Comparison of ENCODE assay signal across 8 cellular contexts in the genomic region with DNA sequence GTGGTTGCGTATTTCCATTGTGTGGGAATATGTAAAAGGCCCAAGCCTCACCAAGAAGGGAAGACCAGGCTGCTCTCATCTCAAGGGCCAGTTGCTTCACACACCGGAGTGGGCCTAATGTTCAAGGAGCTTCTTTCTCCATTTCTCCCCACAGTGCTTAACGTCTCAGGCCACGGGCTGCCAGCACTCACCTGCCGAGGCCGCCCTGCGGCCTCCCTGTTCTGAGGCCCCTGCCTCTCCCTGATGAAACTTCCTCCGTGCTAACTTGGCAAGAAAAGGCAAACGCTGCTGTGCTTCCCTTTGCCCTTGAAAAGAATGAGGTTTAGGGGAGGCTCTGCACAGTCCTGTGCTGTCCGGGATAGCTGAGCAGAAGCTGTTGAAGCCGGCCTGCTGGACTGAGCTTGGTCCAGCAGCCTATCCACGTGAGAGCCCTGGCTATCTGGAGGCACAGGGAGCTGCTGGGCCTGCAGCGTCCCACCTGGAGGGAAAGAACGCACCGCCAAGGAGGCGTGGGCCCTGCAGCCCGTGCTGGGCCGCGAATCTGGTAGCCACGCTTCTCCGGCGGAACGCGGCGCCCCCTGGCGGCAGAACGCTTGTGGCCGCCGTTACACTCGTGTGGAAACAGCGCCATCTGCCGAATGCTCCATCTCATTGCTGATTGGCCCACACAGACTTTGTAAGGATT.
DNase-seq lines count a peak whose midpoint lies in the region; ATAC-seq, FAIRE-seq and TF ChIP-seq lines count a peak whose summit lies in the region.

No MANE protein-coding gene starts in this region.

- no peak overlapping the region for H3K4ac ChIP-seq in H1 (replicated peaks; ENCODE audit: insufficient read length, low read depth, low read length)

- peaks cover 0 to 4% of the 10 kb centered on the region in 2 experiments; a peak in 1 of 4 replicates for H3K9me3 ChIP-seq in H1 (ENCODE audit: insufficient read depth in 2 of 2, low read depth in 1 of 2, low read length in 1 of 2)

- no peaks in the 10 kb centered on the region for H3K36me3 ChIP-seq in H1 (ENCODE audit: control insufficient read depth in 2 of 4, insufficient read depth in 4 of 4, low read length in 3 of 4)

- no peak overlapping the region for H3K27ac ChIP-seq in H1 (ENCODE audit: low read depth, low read length)

- H2AK5ac ChIP-seq in H1 (ENCODE audit: low read depth, low read length), result no peak overlapping the region

- H3K27me3 ChIP-seq in H1 (replicated peaks in 1 of 4; ENCODE audit: control insufficient read depth in 3 of 4, extremely low read depth in 1 of 4, insufficient read depth in 3 of 4, low read length in 3 of 4), result peaks cover 0 to 5% (median 3%) of the 10 kb centered on the region in 4 experiments; a peak in 3 of 7 replicates

- no peak overlapping the region for H3K4me3 ChIP-seq in AG09309 (ENCODE audit: control insufficient read depth, low read depth, low read length)
- no peak overlapping the region for H3K4me3 ChIP-seq in H1 (ENCODE audit: extremely low read depth in 1 of 4, insufficient read depth in 2 of 4, low read depth in 3 of 4, low read length in 4 of 4)

- no peaks in the 10 kb centered on the region for H3K79me2 ChIP-seq in H1 (ENCODE audit: control insufficient read depth in 1 of 2, insufficient read depth in 2 of 2, low read length in 2 of 2)

- no peaks in the 10 kb centered on the region for H4K20me1 ChIP-seq in H1 (replicated peaks in 1 of 2; ENCODE audit: control insufficient read depth in 1 of 2, insufficient read depth in 2 of 2, low read length in 2 of 2)

- H4K5ac ChIP-seq in H1 (ENCODE audit: insufficient read length, low read depth, low read length), result no peak overlapping the region

- peak; percentile 75 for ATAC-seq in GM19035 (IDR thresholded peaks at IDR 0.05; ENCODE audit: unreplicated experiment)

- no peak overlapping the region for H3K23ac ChIP-seq in H1 (ENCODE audit: insufficient read length)

- TF ChIP-seq EP300 in H1 (IDR thresholded peaks at IDR 0.05; ENCODE audit: borderline replicate concordance in 1 of 2, low read depth in 2 of 2, low read length in 2 of 2), result no peak

- H2AFZ ChIP-seq in H1 (ENCODE audit: low read length), result peak overlapping the region; percentile 99

- TF ChIP-seq RAD21 in H1 (IDR thresholded peaks at IDR 0.05 in 1 of 2, conservative IDR thresholded peaks at IDR 0.05 in 1 of 2; ENCODE audit: low read depth in 2 of 2, low read length in 2 of 2), result peak; percentile 98

- TF ChIP-seq CTCF in AG09309 (IDR thresholded peaks at IDR 0.05; ENCODE audit: control insufficient read depth, insufficient read depth, low read depth, low read length, missing control alignments), result peak; percentile 100
- TF ChIP-seq CTCF in H1 (IDR thresholded peaks at IDR 0.05; ENCODE audit: control extremely low read depth in 1 of 3, insufficient read depth in 1 of 3, low read depth in 1 of 3, low read length in 3 of 3), result peak; percentile 97 to 100 (median 100)

- H2BK12ac ChIP-seq in H1 (ENCODE audit: low read depth, low read length), result no peak overlapping the region; the same call in 1 of the 2 replicates

- 28% methylated on average over 29 of the region's 32 CpGs; no CpG with 5 or more reads in 1 of the 2 experiments for WGBS in H1 (ENCODE audit: extremely low coverage in 1 of 2, insufficient coverage in 1 of 2, insufficient read length in 1 of 2, insufficient replicate concordance in 2 of 2, low coverage in 1 of 2, low lambda C conversion rate in 2 of 2, missing lambda C conversion rate in 1 of 2), 2 experiments

- H3K56ac ChIP-seq in H1 (replicated peaks; ENCODE audit: insufficient read length, low read depth, low read length), result no peak overlapping the region

- no peak overlapping the region for H2BK20ac ChIP-seq in H1 (ENCODE audit: low read length)

- no peak overlapping the region for H3K9ac ChIP-seq in H1 (replicated peaks in 1 of 4; ENCODE audit: extremely low read depth in 1 of 4, low read depth in 3 of 4, low read length in 3 of 4)

- H4K8ac ChIP-seq in H1 (ENCODE audit: extremely low read depth, insufficient read depth, low read length), result no peak overlapping the region

- CTCF ChIA-PET in H1 (lab: Charles Lee; ENCODE audit: partially characterized antibody), result interaction anchor here (0.7 to 10.9 kb wide), 25 partner anchors 9 to 318 kb away, joined by 3 to 402 read pairs (median 6); no protein-coding TSS in a partner anchor

- peaks cover 0 to 1% (median 0%) of the 10 kb centered on the region in 4 experiments; a peak in 2 of 7 replicates for H3K4me1 ChIP-seq in H1 (replicated peaks in 1 of 4; ENCODE audit: control insufficient read depth in 3 of 4, insufficient read depth in 4 of 4, low read length in 3 of 4)

- peak overlapping the region; percentile 40; the same call in 1 of the 2 replicates for H2BK15ac ChIP-seq in H1 (ENCODE audit: low read length)

- no peak overlapping the region for H3K14ac ChIP-seq in H1 (ENCODE audit: insufficient read length)

- H3K4me2 ChIP-seq in H1 (ENCODE audit: insufficient read depth in 1 of 2, low read depth in 2 of 2, low read length in 2 of 2), result peak overlapping the region in 1 of 2 experiments; percentile 9; a peak in 1 of 4 replicates

- FAIRE-seq in H1 (lab: Jason Lieb, UNC), result peak; percentile 81

- H3K23me2 ChIP-seq in H1 (ENCODE audit: low read depth, low read length), result no peaks in the 10 kb centered on the region

- peak; percentile 25 for DNase-seq in AG09309 (ENCODE audit: low read depth)
- peak; percentile 58 for DNase-seq in HPDE6-E6E7 (ENCODE audit: extremely low spot score)
- DNase-seq in NOMO-1 (lab: John Stamatoyannopoulos, UW; ENCODE audit: unreplicated experiment in 2 of 2), result peak; percentile 72 to 82
- peak; percentile 97 for DNase-seq in activated CD8-positive, alpha-beta memory T cell treated with anti-CD3 and anti-CD28 coated beads for 24 hours
- peak; percentile 61 to 98 for DNase-seq in H1 (ENCODE audit: low read depth in 1 of 2, low spot score in 2 of 2)
- DNase-seq in middle frontal gyrus (ENCODE audit: extremely low spot score, low spot score), result peak; percentile 62
- peak; percentile 79 to 80 for DNase-seq in stimulated activated CD8-positive, alpha-beta memory T cell treated with anti-CD3 and anti-CD28 coated beads, Interleukin-2, amount 100 ng/mL, for 48 hours (ENCODE audit: low read depth in 2 of 2)

- no peak overlapping the region for H2BK120ac ChIP-seq in H1 (replicated peaks; ENCODE audit: low read depth, low read length)

- peak overlapping the region; percentile 53 for H3K18ac ChIP-seq in H1 (ENCODE audit: extremely low read depth, low read length)

- no peak overlapping the region for H4K91ac ChIP-seq in H1 (replicated peaks; ENCODE audit: insufficient read length, low read length)

- POLR2A ChIA-PET in H1 (lab: Charles Lee; ENCODE audit: partially characterized antibody), result interaction anchor here (0.6 to 1.7 kb wide), 3 partner anchors 97 to 221 kb away, joined by 3 to 8 read pairs (median 3); no protein-coding TSS in a partner anchor

- H2BK5ac ChIP-seq in H1 (ENCODE audit: low read depth, low read length), result no peak overlapping the region

- no peak for TF ChIP-seq POLR2A in H1 (IDR thresholded peaks at IDR 0.05; ENCODE audit: control extremely low read depth in 1 of 2, low read depth in 2 of 2, low read length in 2 of 2)

- no peaks in the 10 kb centered on the region for H3K79me1 ChIP-seq in H1 (ENCODE audit: low read depth, low read length)

TF ChIP-seq in H1, 55 proteins besides CTCF, POLR2A, EP300 and RAD21:
- TF ChIP-seq TBP (IDR thresholded peaks at IDR 0.05; ENCODE audit: low read depth, low read length) (peak; percentile 45), TAF7 (optimal IDR thresholded peaks at IDR 0.05; ENCODE audit: borderline replicate concordance, low read depth, low read length) (peak; percentile 75), YY1 (IDR thresholded peaks at IDR 0.05; ENCODE audit: low read depth, low read length) (peak; percentile 66; the same call in 1 of the 2 replicates), CREB1 (IDR thresholded peaks at IDR 0.05) (0 out of 2 replicates have a peak, but pooled peaks have one; percentile 61), KDM4A (IDR thresholded peaks at IDR 0.05; ENCODE audit: low read depth, low read length, severe bottlenecking) (no peak), EZH2 (IDR thresholded peaks at IDR 0.05; ENCODE audit: low read depth, low read length, severe bottlenecking) (no peak), E2F6 (IDR thresholded peaks at IDR 0.05) (peak; percentile 89), BACH1 (IDR thresholded peaks at IDR 0.05; ENCODE audit: low read length) (peak; percentile 45), RBBP5 (IDR thresholded peaks at IDR 0.05; ENCODE audit: borderline replicate concordance, low read depth, low read length) (no peak), KDM1A (IDR thresholded peaks at IDR 0.05; ENCODE audit: borderline replicate concordance, low read length) (0 out of 2 replicates have a peak, but pooled peaks have one; percentile 12), CBX5 (IDR thresholded peaks at IDR 0.05; ENCODE audit: low read depth, low read length) (no peak), SAP30 (IDR thresholded peaks at IDR 0.05; ENCODE audit: insufficient read depth, insufficient replicate concordance, low read length) (no peak), JUND (IDR thresholded peaks at IDR 0.05; ENCODE audit: low read length) (peak; percentile 58)
- TF ChIP-seq, protein P1, sequence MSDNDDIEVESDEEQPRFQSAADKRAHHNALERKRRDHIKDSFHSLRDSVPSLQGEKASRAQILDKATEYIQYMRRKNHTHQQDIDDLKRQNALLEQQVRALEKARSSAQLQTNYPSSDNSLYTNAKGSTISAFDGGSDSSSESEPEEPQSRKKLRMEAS (IDR thresholded peaks at IDR 0.05), result peak; percentile 95
- TF ChIP-seq, protein P2, sequence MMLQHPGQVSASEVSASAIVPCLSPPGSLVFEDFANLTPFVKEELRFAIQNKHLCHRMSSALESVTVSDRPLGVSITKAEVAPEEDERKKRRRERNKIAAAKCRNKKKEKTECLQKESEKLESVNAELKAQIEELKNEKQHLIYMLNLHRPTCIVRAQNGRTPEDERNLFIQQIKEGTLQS (IDR thresholded peaks at IDR 0.05; ENCODE audit: insufficient read depth, low read depth, low read length), result peak; percentile 75

Comparison
In these comparisons a context has a peak if more than half of its experiments do, and no peak if none do; other contexts are left out.
1. DNase-seq: peak in every context shown above with its lines; median percentile 97 in activated CD8-positive, alpha-beta memory T cell treated with anti-CD3 and anti-CD28 coated beads for 24 hours; 80 in H1; 80 in stimulated activated CD8-positive, alpha-beta memory T cell treated with anti-CD3 and anti-CD28 coated beads, Interleukin-2, amount 100 ng/mL, for 48 hours; 77 in NOMO-1; 62 in middle frontal gyrus; 58 in HPDE6-E6E7; 25 in AG09309.